1 cellular context compared by ENCODE assay signal in the genomic region with DNA sequence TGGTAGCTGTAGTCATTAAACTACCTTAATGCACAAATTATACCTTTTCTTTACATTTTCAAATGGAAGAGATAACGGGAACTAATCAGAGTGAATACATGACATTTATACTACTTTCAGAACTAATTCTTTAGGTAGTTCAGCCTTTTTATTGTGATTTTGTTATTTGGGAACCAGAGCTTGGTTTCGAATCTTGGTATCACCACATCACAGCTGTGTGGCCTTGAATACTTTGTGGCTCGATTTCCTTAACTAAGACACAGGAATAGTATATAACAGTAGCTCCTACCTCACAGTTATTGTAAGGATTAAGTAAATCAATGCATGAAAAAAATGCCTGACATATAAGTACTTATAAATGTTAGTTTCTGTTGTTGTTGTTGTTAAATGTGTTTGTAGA.
TF ChIP-seq lines count a peak whose summit lies in the region.

No MANE protein-coding gene starts in this region.

TF ChIP-seq in SK-N-SH, 30 proteins besides CTCF, POLR2A, EP300 and RAD21 (continued from another document):
- TF ChIP-seq, protein P1, sequence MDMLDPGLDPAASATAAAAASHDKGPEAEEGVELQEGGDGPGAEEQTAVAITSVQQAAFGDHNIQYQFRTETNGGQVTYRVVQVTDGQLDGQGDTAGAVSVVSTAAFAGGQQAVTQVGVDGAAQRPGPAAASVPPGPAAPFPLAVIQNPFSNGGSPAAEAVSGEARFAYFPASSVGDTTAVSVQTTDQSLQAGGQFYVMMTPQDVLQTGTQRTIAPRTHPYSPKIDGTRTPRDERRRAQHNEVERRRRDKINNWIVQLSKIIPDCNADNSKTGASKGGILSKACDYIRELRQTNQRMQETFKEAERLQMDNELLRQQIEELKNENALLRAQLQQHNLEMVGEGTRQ (IDR thresholded peaks at IDR 0.05; ENCODE audit: borderline replicate concordance, low read depth, low read length): no peak
- TF ChIP-seq FOXJ3 (CRISPR knock-in tag; IDR thresholded peaks at IDR 0.05) (no peak), GATA2 (CRISPR knock-in tag; IDR thresholded peaks at IDR 0.05) (no peak), MXI1 (IDR thresholded peaks at IDR 0.05; ENCODE audit: low read depth, low read length) (no peak), ELF1 (IDR thresholded peaks at IDR 0.05) (no peak)
- TF ChIP-seq, protein P2, sequence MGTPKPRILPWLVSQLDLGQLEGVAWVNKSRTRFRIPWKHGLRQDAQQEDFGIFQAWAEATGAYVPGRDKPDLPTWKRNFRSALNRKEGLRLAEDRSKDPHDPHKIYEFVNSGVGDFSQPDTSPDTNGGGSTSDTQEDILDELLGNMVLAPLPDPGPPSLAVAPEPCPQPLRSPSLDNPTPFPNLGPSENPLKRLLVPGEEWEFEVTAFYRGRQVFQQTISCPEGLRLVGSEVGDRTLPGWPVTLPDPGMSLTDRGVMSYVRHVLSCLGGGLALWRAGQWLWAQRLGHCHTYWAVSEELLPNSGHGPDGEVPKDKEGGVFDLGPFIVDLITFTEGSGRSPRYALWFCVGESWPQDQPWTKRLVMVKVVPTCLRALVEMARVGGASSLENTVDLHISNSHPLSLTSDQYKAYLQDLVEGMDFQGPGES (IDR thresholded peaks at IDR 0.05; ENCODE audit: low read depth, low read length): no peak
- TF ChIP-seq, protein P3, sequence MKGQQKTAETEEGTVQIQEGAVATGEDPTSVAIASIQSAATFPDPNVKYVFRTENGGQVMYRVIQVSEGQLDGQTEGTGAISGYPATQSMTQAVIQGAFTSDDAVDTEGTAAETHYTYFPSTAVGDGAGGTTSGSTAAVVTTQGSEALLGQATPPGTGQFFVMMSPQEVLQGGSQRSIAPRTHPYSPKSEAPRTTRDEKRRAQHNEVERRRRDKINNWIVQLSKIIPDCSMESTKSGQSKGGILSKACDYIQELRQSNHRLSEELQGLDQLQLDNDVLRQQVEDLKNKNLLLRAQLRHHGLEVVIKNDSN (IDR thresholded peaks at IDR 0.05; ENCODE audit: borderline replicate concordance, low read depth): no peak
- TF ChIP-seq, protein P4, sequence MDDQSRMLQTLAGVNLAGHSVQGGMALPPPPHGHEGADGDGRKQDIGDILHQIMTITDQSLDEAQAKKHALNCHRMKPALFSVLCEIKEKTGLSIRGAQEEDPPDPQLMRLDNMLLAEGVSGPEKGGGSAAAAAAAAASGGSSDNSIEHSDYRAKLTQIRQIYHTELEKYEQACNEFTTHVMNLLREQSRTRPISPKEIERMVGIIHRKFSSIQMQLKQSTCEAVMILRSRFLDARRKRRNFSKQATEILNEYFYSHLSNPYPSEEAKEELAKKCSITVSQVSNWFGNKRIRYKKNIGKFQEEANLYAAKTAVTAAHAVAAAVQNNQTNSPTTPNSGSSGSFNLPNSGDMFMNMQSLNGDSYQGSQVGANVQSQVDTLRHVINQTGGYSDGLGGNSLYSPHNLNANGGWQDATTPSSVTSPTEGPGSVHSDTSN (IDR thresholded peaks at IDR 0.05): no peak
